Comparison of ENCODE assay signal across 18 cellular contexts in the genomic region with DNA sequence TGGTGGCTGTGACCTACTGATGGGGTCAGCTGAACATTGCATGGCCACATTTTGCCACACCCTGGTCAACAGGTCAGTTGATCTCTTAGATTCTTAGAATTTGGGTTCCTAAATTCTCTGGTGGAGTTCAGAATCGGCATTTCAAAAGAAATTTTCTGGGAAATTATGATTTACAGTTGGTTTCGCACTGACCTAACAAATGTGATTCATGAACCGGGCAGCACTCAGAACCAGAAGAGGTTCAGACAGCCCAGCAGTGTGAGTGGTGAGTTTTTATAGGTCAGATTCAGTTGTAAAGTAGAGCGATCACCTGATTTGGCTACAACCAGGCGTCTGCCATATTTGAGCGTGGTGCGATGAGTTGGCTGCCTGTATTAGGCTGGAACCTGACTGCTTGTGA.
DNase-seq lines count a peak whose midpoint lies in the region; ATAC-seq and TF ChIP-seq lines count a peak whose summit lies in the region.
"Had no signal": no experiment of that assay in that cellular context is flagged by ENCODE, and none has a peak within 500 bp of the region (broad histone marks: within the 10 kb centered on the region; RNA-seq: fewer than 3 reads in every experiment).

No MANE protein-coding gene starts in this region.

- H3K4me3 ChIP-seq in HEK293 (ENCODE audit: low read depth, low read length) = no peak overlapping the region
- H3K4me3 ChIP-seq in adipocyte (ENCODE audit: low read length) = no peak overlapping the region
- H3K4me3 ChIP-seq in fibroblast of mammary gland (ENCODE audit: control insufficient read depth, low read depth, low read length) = no peak overlapping the region
- H3K4me3 ChIP-seq in uterus = no peak overlapping the region
- H3K4me3 ChIP-seq: A549; BLaER1 treated with 17β-estradiol and CSF1 and Interleukin-3, amounts not matched to agents 10 nM and 100 nM had no signal

- H3K36me3 ChIP-seq in HEK293 (ENCODE audit: control insufficient read depth in 2 of 2, insufficient read depth in 1 of 2, low read length in 2 of 2) = no peaks in the 10 kb centered on the region
- H3K36me3 ChIP-seq in adipocyte (ENCODE audit: control insufficient read depth, insufficient read depth, low read length, severe bottlenecking) = no peaks in the 10 kb centered on the region
- H3K36me3 ChIP-seq in uterus = no peaks in the 10 kb centered on the region
- H3K36me3 ChIP-seq: BLaER1 treated with 17β-estradiol and CSF1 and Interleukin-3, amounts not matched to agents 10 nM and 100 nM had no signal

- no peak overlapping the region for H3K27ac ChIP-seq in HEK293 (ENCODE audit: extremely low read depth, low read depth, low read length)
- peak overlapping the region; percentile 62 to 80 for H3K27ac ChIP-seq in uterus
- H3K27ac ChIP-seq: 22Rv1; A549; BLaER1 treated with 17β-estradiol and CSF1 and Interleukin-3, amounts not matched to agents 10 nM and 100 nM; C4-2B had no signal

- DNase-seq in adipocyte (ENCODE audit: low read depth) = no peak
- DNase-seq in fibroblast of mammary gland (ENCODE audit: low read depth) = peak; percentile 15
- DNase-seq in uterus = no peak
- no peak for DNase-seq in H4 (ENCODE audit: low spot score)
- no peak for DNase-seq in midbrain (lab: John Stamatoyannopoulos, UW)
- DNase-seq: AML-193; Caco-2; Calu3; CD4-positive, alpha-beta T cell; DMS79 treated with DMSO at 0.1 percent for 48 hours; GF-D8 had no signal

- H3K4me1 ChIP-seq in HEK293 (ENCODE audit: control insufficient read depth, insufficient read depth, low read length) (no peaks in the 10 kb centered on the region), adipocyte (ENCODE audit: control insufficient read depth, insufficient read depth, low read length) (peaks cover 40% of the 10 kb centered on the region), uterus (peaks cover 0 to 20% of the 10 kb centered on the region in 2 donors)
- H3K4me1 ChIP-seq: A549; BLaER1 treated with 17β-estradiol and CSF1 and Interleukin-3, amounts not matched to agents 10 nM and 100 nM; Caco-2 had no signal

- H3K27me3 ChIP-seq in adipocyte (replicated peaks; ENCODE audit: control insufficient read depth, insufficient read depth, low read length) (no peaks in the 10 kb centered on the region), uterus (no peaks in the 10 kb centered on the region)
- H3K27me3 ChIP-seq: BLaER1 treated with 17β-estradiol and CSF1 and Interleukin-3, amounts not matched to agents 10 nM and 100 nM had no signal

- no peak for TF ChIP-seq CTCF in HEK293 (tag by site-specific recombination; IDR thresholded peaks at IDR 0.05)
- no peak for TF ChIP-seq CTCF in fibroblast of mammary gland (conservative IDR thresholded peaks at IDR 0.05; ENCODE audit: control insufficient read depth, insufficient read depth, low read depth, low read length)
- TF ChIP-seq CTCF in uterus (IDR thresholded peaks at IDR 0.05) = no peak

- POLR2A ChIA-PET in HEK293 (lab: Yijun Ruan, JAX) = no interaction called here

- TF ChIP-seq POLR2A in uterus (IDR thresholded peaks at IDR 0.05) = no peak

- no peaks in the 10 kb centered on the region for H3K9me3 ChIP-seq in HEK293 (ENCODE audit: control insufficient read depth, insufficient read depth, low read depth, low read length)
- no peaks in the 10 kb centered on the region for H3K9me3 ChIP-seq in adipocyte (ENCODE audit: control insufficient read depth, low read length)
- H3K9me3 ChIP-seq in uterus = no peaks in the 10 kb centered on the region
- H3K9me3 ChIP-seq: A549, Caco-2 had no signal

- intact Hi-C loops in uterus (cut with DNase I; ENCODE audit: low total_unique reads) = no loop called here

- H3K9ac ChIP-seq in adipocyte (ENCODE audit: low read length) = peak overlapping the region; percentile 82
- H3K9ac ChIP-seq: BLaER1 treated with 17β-estradiol and CSF1 and Interleukin-3, amounts not matched to agents 10 nM and 100 nM had no signal

- CTCF ChIA-PET in HEK293 (lab: Yijun Ruan, JAX) = interaction anchor here (0.6 to 0.7 kb wide), 2 partner anchors 160 to 169 kb away, joined by 3 read pairs; no protein-coding TSS in a partner anchor

- ATAC-seq in GM18867 (IDR thresholded peaks at IDR 0.05; ENCODE audit: unreplicated experiment) = no peak
- ATAC-seq: A549; CD8-positive, alpha-beta T cell had no signal

TF ChIP-seq in HEK293, 187 proteins besides CTCF, POLR2A, EP300 and RAD21:
- TF ChIP-seq ZNF549 (tag by site-specific recombination; IDR thresholded peaks at IDR 0.05) (peak; percentile 100), SETDB1 (IDR thresholded peaks at IDR 0.05; ENCODE audit: insufficient read length, low read length) (peak; percentile 73), ZNF394 (tag by site-specific recombination; IDR thresholded peaks at IDR 0.05; ENCODE audit: borderline replicate concordance) (no peak)
